In the genomic region with DNA sequence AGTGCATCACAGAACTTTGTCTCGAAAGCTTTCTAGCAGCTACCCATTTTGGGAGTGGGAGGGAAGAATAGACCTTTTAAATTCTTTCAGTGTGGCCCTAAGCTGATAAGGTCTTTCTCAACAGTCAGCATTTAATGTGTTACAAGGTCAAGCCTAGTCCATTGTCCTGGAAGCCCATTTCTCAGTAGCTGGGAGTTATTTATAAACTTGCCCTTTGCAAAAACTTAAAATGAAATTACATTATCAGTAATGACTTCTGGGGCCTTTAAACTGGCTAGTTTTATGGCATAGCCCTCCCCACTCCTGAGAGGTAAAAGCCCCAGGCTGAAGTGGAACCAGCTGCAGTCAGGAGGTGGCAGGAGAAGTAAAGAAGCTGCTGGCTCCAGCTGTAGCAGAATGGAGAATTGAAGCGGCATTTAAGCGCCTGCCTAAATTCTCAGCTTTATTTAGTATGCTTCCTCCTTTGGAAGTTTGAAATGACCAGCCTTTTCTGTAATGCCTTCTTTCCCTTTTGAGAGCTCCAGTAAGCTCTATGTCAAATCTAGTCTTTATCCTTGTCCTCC, we compare ENCODE assay signal across 6 cellular contexts. TPM values are rescaled to one million over a fixed set of nuclear protein-coding genes. Genes with fewer than 3 reads are reported as not detected.
DNase-seq lines count a peak whose midpoint lies in the region; ATAC-seq and TF ChIP-seq lines count a peak whose summit lies in the region.

No MANE protein-coding gene starts in this region.

- H3K27ac ChIP-seq in neural progenitor cell = peak overlapping the region; percentile 46

- BruUV-seq in MCF 10A (replicated peaks; lab: Mats Ljungman, UMichigan) = TSS peak; percentile 27

- H3F3A ChIP-seq in Loucy (ENCODE audit: low read depth) = no peaks in the 10 kb centered on the region
- peaks cover 53% of the 10 kb centered on the region for H3F3A ChIP-seq in neural progenitor cell (ENCODE audit: low read depth)

- H3K9me2 ChIP-seq in Loucy (replicated peaks; ENCODE audit: low read depth, low read length) = no peaks in the 10 kb centered on the region

- H3K27ac Mint-ChIP-seq in MCF 10A (ENCODE audit: low read depth, unreplicated experiment) = no peak overlapping the region
- peak overlapping the region; percentile 39 for H3K27ac Mint-ChIP-seq in neural progenitor cell

- H3K4me1 Mint-ChIP-seq in MCF 10A (ENCODE audit: insufficient read depth, unreplicated experiment) (peaks cover 13% of the 10 kb centered on the region), neural progenitor cell (peaks cover 62% of the 10 kb centered on the region)

- ATAC-seq in activated CD4-positive, CD25-positive, alpha-beta regulatory T cell treated with anti-CD3 and anti-CD28 coated beads, Interleukin-2, amount 50 U/mL, for 24 hours = no peak

- H3K27me3 Mint-ChIP-seq in MCF 10A (ENCODE audit: insufficient read depth, unreplicated experiment) = no peaks in the 10 kb centered on the region
- no peaks in the 10 kb centered on the region for H3K27me3 Mint-ChIP-seq in neural progenitor cell (ENCODE audit: insufficient read depth, low read depth)

- H3K4me3 ChIP-seq in Loucy (ENCODE audit: low read length, poor library complexity, severe bottlenecking) (no peak overlapping the region), neural progenitor cell (no peak overlapping the region)

- H3K36me3 ChIP-seq in Loucy (ENCODE audit: insufficient read depth, low read length) (peaks cover 8% of the 10 kb centered on the region; the same call in 1 of the 2 replicates), neural progenitor cell (no peaks in the 10 kb centered on the region)

- H3K27me3 ChIP-seq in Loucy (ENCODE audit: insufficient read depth, low read length, poor library complexity, severe bottlenecking) (no peaks in the 10 kb centered on the region), neural progenitor cell (no peaks in the 10 kb centered on the region)

- intact Hi-C loops in MCF 10A (cut with micrococcal nuclease) = loop anchor here (2.0 kb wide), 1 partner anchor 23 kb away; no protein-coding TSS in a partner anchor

- no peaks in the 10 kb centered on the region for H4K20me1 ChIP-seq in Loucy (ENCODE audit: insufficient read depth, low read length, poor library complexity, severe bottlenecking)
- no peaks in the 10 kb centered on the region for H4K20me1 ChIP-seq in neural progenitor cell (ENCODE audit: low read depth)

- H3K9me3 ChIP-seq in Loucy (ENCODE audit: insufficient read depth, low read depth, low read length) = no peaks in the 10 kb centered on the region
- no peaks in the 10 kb centered on the region for H3K9me3 ChIP-seq in neural progenitor cell (ENCODE audit: low read depth)

- H3K4me1 ChIP-seq in Loucy (ENCODE audit: insufficient read depth, low read length, poor library complexity, severe bottlenecking) (peaks cover 14% of the 10 kb centered on the region), neural progenitor cell (peaks cover 55% of the 10 kb centered on the region)

- CTCF ChIA-PET in MCF 10A (lab: Yijun Ruan, JAX) = interaction anchor here (0.6 to 6.4 kb wide), 21 partner anchors 10 to 106 kb away, joined by 3 to 46 read pairs (median 5); a partner anchor contains a TSS

- TF ChIP-seq CTCF in Loucy (conservative IDR thresholded peaks at IDR 0.05; ENCODE audit: low read length) (peak; percentile 26; the same call in 1 of the 2 replicates), MCF 10A (IDR thresholded peaks at IDR 0.05; ENCODE audit: unreplicated experiment) (no peak), neural progenitor cell (IDR thresholded peaks at IDR 0.05) (no peak)

- POLR2A ChIA-PET in MCF 10A (lab: Yijun Ruan, JAX) = interaction anchor here (0.5 to 1.7 kb wide), 7 partner anchors 11 to 577 kb away, joined by 3 to 13 read pairs (median 3); a partner anchor contains a TSS

- DNase-seq in MCF 10A (ENCODE audit: unreplicated experiment) (no peak), neural progenitor cell (ENCODE audit: low spot score) (peak; percentile 36), NCI-H748 (lab: John Stamatoyannopoulos, UW; ENCODE audit: unreplicated experiment) (no peak), HuH-7 (ENCODE audit: low spot score) (no peak)

- no peak overlapping the region for H3K4me2 ChIP-seq in Loucy (ENCODE audit: low read depth, low read length, poor library complexity, severe bottlenecking)
- peak overlapping the region; percentile 10 for H3K4me2 ChIP-seq in neural progenitor cell

- H3K79me2 ChIP-seq in Loucy (ENCODE audit: insufficient read depth, low read length) (peaks cover 11% of the 10 kb centered on the region; the same call in 1 of the 2 replicates), neural progenitor cell (ENCODE audit: low read depth) (peaks cover 82% of the 10 kb centered on the region)

- no peaks in the 10 kb centered on the region for H3K9me3 Mint-ChIP-seq in MCF 10A (ENCODE audit: unreplicated experiment)
- H3K9me3 Mint-ChIP-seq in neural progenitor cell = no peaks in the 10 kb centered on the region

- H2AFZ ChIP-seq in Loucy (ENCODE audit: low read length) (no peak overlapping the region), neural progenitor cell (replicated peaks) (no peak overlapping the region)

- H3K9ac ChIP-seq in Loucy (ENCODE audit: low read depth, low read length, poor library complexity, severe bottlenecking) (peak overlapping the region; percentile 34), neural progenitor cell (no peak overlapping the region)

- H3K4me3 Mint-ChIP-seq in MCF 10A (ENCODE audit: unreplicated experiment) = no peak overlapping the region
- no peak overlapping the region for H3K4me3 Mint-ChIP-seq in neural progenitor cell

- H3K36me3 Mint-ChIP-seq in MCF 10A (ENCODE audit: insufficient read depth, unreplicated experiment) (peaks cover 39% of the 10 kb centered on the region), neural progenitor cell (peaks cover 19% of the 10 kb centered on the region)

RNA-seq across cellular contexts. Expression of a gene that starts 12.4 kb away (rescaled TPM):
- 207 and 299 TPM in 2 replicates for total RNA-seq in MCF 10A (2022)
- total RNA-seq in neural progenitor cell (ENCODE audit: low replicate concordance) = 197 and 219 TPM in 2 replicates

RNA-seq across cellular contexts. Expression of a gene that starts 26.9 kb away (rescaled TPM):
- total RNA-seq in MCF 10A (2022) (0.17 TPM in 1 of 2 replicates, not detected in the other), neural progenitor cell (ENCODE audit: low replicate concordance) (not detected in 2 replicates)

RNA-seq across cellular contexts. Expression of a gene that starts 36.5 kb away (rescaled TPM):
- total RNA-seq in MCF 10A (2022) (0.40 and 0.64 TPM in 2 replicates), neural progenitor cell (ENCODE audit: low replicate concordance) (2.8 and 4.3 TPM in 2 replicates)

RNA-seq across cellular contexts. Expression of a gene that starts 47.2 kb away (rescaled TPM):
- total RNA-seq in MCF 10A (2022) = 8.3 and 9.0 TPM in 2 replicates
- 6.2 and 7.2 TPM in 2 replicates for total RNA-seq in neural progenitor cell (ENCODE audit: low replicate concordance)

RNA-seq across cellular contexts. Expression of a gene that starts 56.8 kb away (rescaled TPM):
- total RNA-seq in MCF 10A (2022) = 1,158 and 1,435 TPM in 2 replicates
- 1,779 and 2,341 TPM in 2 replicates for total RNA-seq in neural progenitor cell (ENCODE audit: low replicate concordance)
